Comparison of ENCODE assay signal across 12 cellular contexts in genomic region chr2:28586864-28587263, GRCh38.
DNase-seq lines count a peak whose midpoint lies in the region; ATAC-seq and TF ChIP-seq lines count a peak whose summit lies in the region.
"Had no signal": no experiment of that assay in that cellular context is flagged by ENCODE, and none has a peak within 500 bp of the region (broad histone marks: within the 10 kb centered on the region; RNA-seq: fewer than 3 reads in every experiment).

No MANE protein-coding gene starts in this region.

- H3K56ac ChIP-seq in mesendoderm (ENCODE audit: low read length) = no peak overlapping the region

- H3K4me1 Mint-ChIP-seq in CD4-positive, CD25-positive, alpha-beta regulatory T cell = peaks cover 5 to 37% (median 26%) of the 10 kb centered on the region in 4 donors
- peaks cover 43% of the 10 kb centered on the region for H3K4me1 Mint-ChIP-seq in activated T-cell treated with anti-CD3 and anti-CD28 coated beads, Interleukin-2, amount 50 U/mL, for 4 hours (ENCODE audit: low read depth)

- TF ChIP-seq POLR2A in Peyer's patch (IDR thresholded peaks at IDR 0.05) = no peak

- H3K9me3 Mint-ChIP-seq in CD4-positive, CD25-positive, alpha-beta regulatory T cell = no peaks in the 10 kb centered on the region
- no peaks in the 10 kb centered on the region for H3K9me3 Mint-ChIP-seq in activated T-cell treated with anti-CD3 and anti-CD28 coated beads, Interleukin-2, amount 50 U/mL, for 4 hours
- H3K9me3 Mint-ChIP-seq: WTC11 had no signal

- H3K27ac Mint-ChIP-seq in CD4-positive, CD25-positive, alpha-beta regulatory T cell = peak overlapping the region; percentile 80 to 89 (median 81)
- H3K27ac Mint-ChIP-seq: WTC11 had no signal

- H3K4me3 Mint-ChIP-seq in CD4-positive, CD25-positive, alpha-beta regulatory T cell = peak overlapping the region; percentile 68 to 85 (median 78)
- peak overlapping the region; percentile 33 for H3K4me3 Mint-ChIP-seq in activated T-cell treated with anti-CD3 and anti-CD28 coated beads, Interleukin-2, amount 50 U/mL, for 4 hours
- H3K4me3 Mint-ChIP-seq: WTC11 had no signal

- H3K27ac ChIP-seq in CD4-positive, CD25-positive, alpha-beta regulatory T cell (ENCODE audit: insufficient read depth, low read length, poor library complexity, severe bottlenecking) = no peak overlapping the region
- H3K27ac ChIP-seq in Peyer's patch = no peak overlapping the region
- H3K27ac ChIP-seq in mesendoderm (ENCODE audit: low read depth, low read length) = no peak overlapping the region
- H3K27ac ChIP-seq: upper lobe of left lung had no signal

- TF ChIP-seq CTCF in Peyer's patch (IDR thresholded peaks at IDR 0.05) = no peak

- no CpG with 5 or more reads among the region's 6 CpGs for WGBS in mesendoderm (ENCODE audit: extremely low coverage, insufficient coverage, low lambda C conversion rate)

- H3K36me3 ChIP-seq in CD4-positive, CD25-positive, alpha-beta regulatory T cell (ENCODE audit: control insufficient read depth, insufficient read depth, low read length) = no peaks in the 10 kb centered on the region
- H3K36me3 ChIP-seq in Peyer's patch (peaks cover 0 to 3% (median 0%) of the 10 kb centered on the region in 3 donors), mesendoderm (ENCODE audit: control insufficient read depth, insufficient read depth, low read length) (no peaks in the 10 kb centered on the region)
- H3K36me3 ChIP-seq: upper lobe of left lung had no signal

- H3K36me3 Mint-ChIP-seq in CD4-positive, CD25-positive, alpha-beta regulatory T cell = no peaks in the 10 kb centered on the region
- H3K36me3 Mint-ChIP-seq in activated T-cell treated with anti-CD3 and anti-CD28 coated beads, Interleukin-2, amount 50 U/mL, for 4 hours (ENCODE audit: insufficient read depth) = no peaks in the 10 kb centered on the region
- H3K36me3 Mint-ChIP-seq: WTC11 had no signal

- H2BK15ac ChIP-seq in mesendoderm (replicated peaks; ENCODE audit: low read depth) = no peak overlapping the region

- ATAC-seq in CD4-positive, CD25-positive, alpha-beta regulatory T cell (ENCODE audit: low read depth in 2 of 2) = peak; percentile 83 to 84
- peak; percentile 16 to 19 for ATAC-seq in activated T-cell treated with anti-CD3 and anti-CD28 coated beads, Interleukin-2, amount 50 U/mL, for 4 hours
- ATAC-seq in GM18909 (IDR thresholded peaks at IDR 0.05; ENCODE audit: poor library complexity, unreplicated experiment) = no peak
- ATAC-seq: WTC11 had no signal

- H3K79me2 ChIP-seq in mesendoderm (ENCODE audit: control insufficient read depth, insufficient read depth, low read length) = no peaks in the 10 kb centered on the region

- H3K27me3 Mint-ChIP-seq in CD4-positive, CD25-positive, alpha-beta regulatory T cell = no peaks in the 10 kb centered on the region
- peaks cover 3% of the 10 kb centered on the region for H3K27me3 Mint-ChIP-seq in activated T-cell treated with anti-CD3 and anti-CD28 coated beads, Interleukin-2, amount 50 U/mL, for 4 hours (ENCODE audit: low read depth)

- no peak overlapping the region for H2BK5ac ChIP-seq in mesendoderm (ENCODE audit: low read length)

- no peak overlapping the region for H3K4me2 ChIP-seq in mesendoderm (ENCODE audit: low read length)

- H3K4me1 ChIP-seq in CD4-positive, CD25-positive, alpha-beta regulatory T cell (ENCODE audit: control insufficient read depth, insufficient read depth, low read length, poor library complexity, severe bottlenecking) = peaks cover 26% of the 10 kb centered on the region
- H3K4me1 ChIP-seq in Peyer's patch (peaks cover 0 to 9% (median 0%) of the 10 kb centered on the region in 4 donors), mesendoderm (ENCODE audit: control insufficient read depth, low read depth, low read length) (peaks cover 2% of the 10 kb centered on the region)

- H3K9me3 ChIP-seq in CD4-positive, CD25-positive, alpha-beta regulatory T cell (ENCODE audit: control insufficient read depth in 2 of 2, low read length in 2 of 2) = no peaks in the 10 kb centered on the region
- no peaks in the 10 kb centered on the region for H3K9me3 ChIP-seq in Peyer's patch
- H3K9me3 ChIP-seq: neutrophil, upper lobe of left lung had no signal

- DNase-seq in CD4-positive, CD25-positive, alpha-beta regulatory T cell = peak; percentile 35 to 91 (median 74)
- DNase-seq in Peyer's patch (peak in 2 of 3 donors; percentile 63 to 75), mesenteric fat pad (ENCODE audit: low spot score) (peak; percentile 72), A172 (ENCODE audit: low spot score) (no peak), NCI-H1417 treated with DMSO at 0.1 percent for 48 hours (lab: John Stamatoyannopoulos, UW) (no peak), mesendoderm (no peak)
- DNase-seq in activated T-cell treated with anti-CD3 and anti-CD28 coated beads, Interleukin-2, amount 50 U/mL, for 4 hours = peak; percentile 35
- DNase-seq: NCI-H1105 had no signal

- H3K4me3 ChIP-seq in CD4-positive, CD25-positive, alpha-beta regulatory T cell (ENCODE audit: low read depth, low read length) = peak overlapping the region; percentile 55
- no peak overlapping the region for H3K4me3 ChIP-seq in Peyer's patch
- H3K4me3 ChIP-seq in mesendoderm (ENCODE audit: low read length) = no peak overlapping the region
- H3K4me3 ChIP-seq: upper lobe of left lung had no signal

- no peak overlapping the region for H2AK5ac ChIP-seq in mesendoderm (ENCODE audit: low read length)

- H3K79me1 ChIP-seq in mesendoderm (ENCODE audit: low read length) = no peaks in the 10 kb centered on the region

- H3K4ac ChIP-seq in mesendoderm (ENCODE audit: low read depth, low read length) = no peak overlapping the region

- no peaks in the 10 kb centered on the region for H3K27me3 ChIP-seq in CD4-positive, CD25-positive, alpha-beta regulatory T cell (ENCODE audit: control insufficient read depth, insufficient read depth, low read length)
- H3K27me3 ChIP-seq in Peyer's patch (no peaks in the 10 kb centered on the region), mesendoderm (ENCODE audit: insufficient read depth, low read length, poor library complexity) (no peaks in the 10 kb centered on the region)
- H3K27me3 ChIP-seq: neutrophil, upper lobe of left lung had no signal

- H4K5ac ChIP-seq in mesendoderm (ENCODE audit: low read length) = no peak overlapping the region

- no peak overlapping the region for H3K23ac ChIP-seq in mesendoderm (ENCODE audit: low read length)

- H3K9ac ChIP-seq in mesendoderm (ENCODE audit: low read length) = no peak overlapping the region

- no peak overlapping the region for H2BK120ac ChIP-seq in mesendoderm (ENCODE audit: low read depth, low read length)

- no peak overlapping the region for H3K18ac ChIP-seq in mesendoderm (ENCODE audit: low read length)

- no peak overlapping the region for H4K8ac ChIP-seq in mesendoderm (ENCODE audit: low read depth, low read length)

Comparison
In these comparisons a context has a peak if more than half of its experiments do, and no peak if none do; other contexts are left out.
1. DNase-seq: peak in CD4-positive, CD25-positive, alpha-beta regulatory T cell (3 of 3), Peyer's patch (2 of 3), activated T-cell treated with anti-CD3 and anti-CD28 coated beads, Interleukin-2, amount 50 U/mL, for 4 hours (single experiment) and mesenteric fat pad (single experiment); none in A172 (single experiment), NCI-H1417 treated with DMSO at 0.1 percent for 48 hours (single experiment) and mesendoderm (single experiment).